ENCODE assay signal across 10 cellular contexts in the genomic region with DNA sequence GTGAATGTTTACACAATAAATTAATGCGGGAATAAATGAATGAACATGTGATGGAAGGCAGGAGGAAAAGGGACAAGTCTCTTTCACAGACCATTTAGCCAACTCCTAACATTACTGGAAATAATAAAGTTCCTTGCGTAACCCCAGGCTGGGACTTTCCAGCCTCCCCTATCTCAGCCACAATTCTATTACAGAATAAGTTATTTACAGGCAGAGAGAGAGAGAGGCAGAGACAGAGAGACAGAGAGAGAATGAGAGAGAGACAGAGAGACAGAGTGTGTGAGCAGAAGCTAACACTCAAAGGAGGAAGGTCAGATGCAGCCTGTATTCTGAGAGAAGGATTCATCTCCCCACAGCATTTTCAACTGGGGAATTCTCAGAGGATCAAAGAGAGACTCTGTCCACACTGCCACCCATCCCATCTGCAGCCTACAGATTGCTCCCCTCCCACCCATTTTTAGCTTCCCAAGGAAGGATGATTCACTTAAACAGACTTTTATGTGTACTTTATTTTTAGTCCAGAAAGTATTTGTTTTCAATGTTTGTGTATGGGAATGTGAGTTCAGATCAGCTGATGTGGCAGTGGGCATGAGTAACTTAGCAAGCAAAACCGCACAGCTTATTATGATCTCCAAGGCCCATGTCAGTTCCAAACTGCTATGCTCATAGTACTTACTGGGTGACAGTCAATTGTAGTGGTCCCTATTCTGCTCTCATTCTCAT.
DNase-seq lines count a peak whose midpoint lies in the region; TF ChIP-seq lines count a peak whose summit lies in the region.
"Had no signal": no experiment of that assay in that cellular context is flagged by ENCODE, and none has a peak within 500 bp of the region (broad histone marks: within the 10 kb centered on the region; RNA-seq: fewer than 3 reads in every experiment).

No MANE protein-coding gene starts in this region.

- H2BK15ac ChIP-seq in mesenchymal stem cell (ENCODE audit: low read depth, poor library complexity, severe bottlenecking): no peak overlapping the region

- 0% methylated on average over 1 of the region's 3 CpGs for WGBS in mesenchymal stem cell

- H3K27ac ChIP-seq in mesenchymal stem cell (ENCODE audit: low read length, poor library complexity, severe bottlenecking): peak overlapping the region; percentile 51
- H3K27ac ChIP-seq: BLaER1 had no signal

- no peaks in the 10 kb centered on the region for H3K36me3 ChIP-seq in mesenchymal stem cell (ENCODE audit: control insufficient read depth in 1 of 2, insufficient read depth in 2 of 2, low read depth in 1 of 2, low read length in 2 of 2)
- H3K36me3 ChIP-seq: BLaER1 had no signal

- H2BK12ac ChIP-seq in mesenchymal stem cell (ENCODE audit: low read length in 2 of 2): no peak overlapping the region

- H4K91ac ChIP-seq in mesenchymal stem cell (ENCODE audit: low read length): no peak overlapping the region

- H3K4ac ChIP-seq in mesenchymal stem cell (ENCODE audit: low read depth in 1 of 2, low read length in 2 of 2): no peak overlapping the region

- H3K4me1 ChIP-seq in mesenchymal stem cell (ENCODE audit: control insufficient read depth, insufficient read depth, low read depth, low read length): peaks cover 3% of the 10 kb centered on the region

- H3K27me3 Mint-ChIP-seq in chondrocyte (ENCODE audit: low read depth): no peaks in the 10 kb centered on the region
- H3K27me3 Mint-ChIP-seq in glutamatergic neuron (ENCODE audit: unreplicated experiment): no peaks in the 10 kb centered on the region

- peaks cover 52% of the 10 kb centered on the region for H3K4me1 Mint-ChIP-seq in chondrocyte (ENCODE audit: low read depth)
- H3K4me1 Mint-ChIP-seq in glutamatergic neuron (ENCODE audit: low read depth, unreplicated experiment): peaks cover 5% of the 10 kb centered on the region

- no peaks in the 10 kb centered on the region for H3K9me3 ChIP-seq in mesenchymal stem cell (ENCODE audit: control insufficient read depth, low read length)
- H3K9me3 ChIP-seq: BLaER1 had no signal

- H3K14ac ChIP-seq in mesenchymal stem cell (ENCODE audit: low read length in 2 of 2): no peak overlapping the region

- H3K9me3 Mint-ChIP-seq in chondrocyte (ENCODE audit: low read depth) (no peaks in the 10 kb centered on the region), glutamatergic neuron (ENCODE audit: unreplicated experiment) (no peaks in the 10 kb centered on the region)
- H3K9me3 Mint-ChIP-seq: activated T-helper 1 cell treated with anti-CD3 and anti-CD28 coated beads, Interleukin-12 subunit alpha, Interleukin-12 subunit beta, Interleukin-2, Interleukin-4 antibody, amounts not matched to agents 30 ng/mL and 10 ng/mL and 1 ng/mL, durations not matched to agents 14 hours and 24 hours and 36 hours had no signal

- H3K79me1 ChIP-seq in mesenchymal stem cell (replicated peaks; ENCODE audit: low read length, poor library complexity, severe bottlenecking): no peaks in the 10 kb centered on the region

- H4K8ac ChIP-seq in mesenchymal stem cell (ENCODE audit: low read length): no peak overlapping the region

- H3K27ac Mint-ChIP-seq in chondrocyte (ENCODE audit: unreplicated experiment) (peak overlapping the region; percentile 87), glutamatergic neuron (ENCODE audit: unreplicated experiment) (no peak overlapping the region)
- H3K27ac Mint-ChIP-seq: activated T-helper 1 cell treated with anti-CD3 and anti-CD28 coated beads, Interleukin-12 subunit alpha, Interleukin-12 subunit beta, Interleukin-2, Interleukin-4 antibody, amounts not matched to agents 30 ng/mL and 10 ng/mL and 1 ng/mL, durations not matched to agents 14 hours and 24 hours and 36 hours had no signal

- no peak overlapping the region for H2AFZ ChIP-seq in mesenchymal stem cell (ENCODE audit: low read depth, low read length)

- H3K4me3 Mint-ChIP-seq in chondrocyte (ENCODE audit: unreplicated experiment): no peak overlapping the region
- no peak overlapping the region for H3K4me3 Mint-ChIP-seq in glutamatergic neuron (ENCODE audit: unreplicated experiment)
- H3K4me3 Mint-ChIP-seq: activated T-helper 1 cell treated with anti-CD3 and anti-CD28 coated beads, Interleukin-12 subunit alpha, Interleukin-12 subunit beta, Interleukin-2, Interleukin-4 antibody, amounts not matched to agents 30 ng/mL and 10 ng/mL and 1 ng/mL, durations not matched to agents 14 hours and 24 hours and 36 hours had no signal

- H3K18ac ChIP-seq in mesenchymal stem cell (ENCODE audit: low read depth in 1 of 2, low read length in 2 of 2): no peak overlapping the region

- no peak overlapping the region for H2BK120ac ChIP-seq in mesenchymal stem cell (ENCODE audit: low read depth, low read length)

- TF ChIP-seq CTCF in chondrocyte (IDR thresholded peaks at IDR 0.05) (no peak), glutamatergic neuron (IDR thresholded peaks at IDR 0.05; ENCODE audit: partially characterized antibody, unreplicated experiment) (no peak)

- H2BK5ac ChIP-seq in mesenchymal stem cell (ENCODE audit: low read depth, low read length, poor library complexity, severe bottlenecking): no peak overlapping the region

- no peaks in the 10 kb centered on the region for H3K27me3 ChIP-seq in mesenchymal stem cell (ENCODE audit: control insufficient read depth in 1 of 2, insufficient read depth in 1 of 2, low read length in 2 of 2)
- H3K27me3 ChIP-seq: BLaER1 had no signal

- no peak overlapping the region for H2AK5ac ChIP-seq in mesenchymal stem cell (ENCODE audit: low read length, severe bottlenecking)

- H3K9ac ChIP-seq in mesenchymal stem cell (ENCODE audit: low read length): peak overlapping the region; percentile 71
- H3K9ac ChIP-seq: BLaER1 had no signal

- H3K4me3 ChIP-seq in mesenchymal stem cell (ENCODE audit: insufficient read depth in 1 of 2, low read depth in 1 of 2, low read length in 2 of 2): peak overlapping the region in 1 of 2 experiments; percentile 27
- H3K4me3 ChIP-seq: BLaER1 had no signal

- H3K36me3 Mint-ChIP-seq in chondrocyte (ENCODE audit: low read depth) (no peaks in the 10 kb centered on the region), glutamatergic neuron (ENCODE audit: unreplicated experiment) (no peaks in the 10 kb centered on the region)

- no peak overlapping the region for H3K23ac ChIP-seq in mesenchymal stem cell (ENCODE audit: low read length in 2 of 2)

- peak; percentile 91 for DNase-seq in A172 (ENCODE audit: low spot score)
- DNase-seq in M059J (ENCODE audit: low read depth): peak; percentile 96
- DNase-seq in chondrocyte (ENCODE audit: low spot score): no peak
- peak; percentile 98 for DNase-seq in mesenchymal stem cell
- no peak for DNase-seq in NK-92 treated with Interleukin-12 subunit alpha and Interleukin-12 subunit beta, amount 100 ng/mL, for 24 hours (lab: John Stamatoyannopoulos, UW)
- DNase-seq in glutamatergic neuron: no peak
- no peak for DNase-seq in HPDE6-E6E7 (ENCODE audit: extremely low spot score)
- no peak for DNase-seq in NOMO-1 treated with dmso at 0.1 percent for 144 hours (lab: John Stamatoyannopoulos, UW; ENCODE audit: unreplicated experiment)

- no peak overlapping the region for H3K4me2 ChIP-seq in mesenchymal stem cell (ENCODE audit: low read length, poor library complexity, severe bottlenecking)
- H3K4me2 ChIP-seq: BLaER1 had no signal

Comparison
In these comparisons a context has a peak if more than half of its experiments do, and no peak if none do; other contexts are left out.
1. DNase-seq: peak in A172 (single experiment), M059J (single experiment) and mesenchymal stem cell (single experiment); none in chondrocyte (single experiment), NK-92 treated with Interleukin-12 subunit alpha and Interleukin-12 subunit beta, amount 100 ng/mL, for 24 hours (single experiment), glutamatergic neuron (single experiment), HPDE6-E6E7 (single experiment) and NOMO-1 treated with dmso at 0.1 percent for 144 hours (single experiment).